ENCODE assay signal across 10 cellular contexts in the genomic region with DNA sequence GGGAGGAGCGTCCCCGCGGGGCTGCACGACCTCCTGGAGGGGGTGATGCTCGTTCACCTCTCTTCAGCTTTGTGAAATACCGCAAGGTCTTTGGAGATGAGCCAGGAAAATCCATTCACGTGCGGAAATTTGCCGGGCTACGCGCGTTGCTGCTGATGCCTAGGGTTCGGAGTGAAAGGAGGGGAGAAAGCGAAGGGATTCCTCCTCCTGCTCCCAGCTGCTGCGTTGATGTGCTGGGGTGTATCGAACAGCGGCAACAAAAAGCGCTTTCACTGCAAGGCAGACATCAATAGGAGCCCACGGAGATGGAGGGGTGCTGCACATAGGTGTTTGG. TPM values are rescaled to one million over a fixed set of nuclear protein-coding genes. Genes with fewer than 3 reads are reported as not detected.
DNase-seq lines count a peak whose midpoint lies in the region; ATAC-seq and TF ChIP-seq lines count a peak whose summit lies in the region.
"Had no signal": no experiment of that assay in that cellular context is flagged by ENCODE, and none has a peak within 500 bp of the region (broad histone marks: within the 10 kb centered on the region; RNA-seq: fewer than 3 reads in every experiment).

No MANE protein-coding gene starts in this region.

- H3K9me3 ChIP-seq in CD8-positive, alpha-beta memory T cell (ENCODE audit: low read length), result no peaks in the 10 kb centered on the region
- H3K9me3 ChIP-seq in T-helper 17 cell (ENCODE audit: control insufficient read depth, low read length, poor library complexity, severe bottlenecking), result no peaks in the 10 kb centered on the region
- no peaks in the 10 kb centered on the region for H3K9me3 ChIP-seq in psoas muscle

- intact Hi-C loops in psoas muscle (cut with DNase I), result loop anchor here in 1 of 2 donors (5.0 to 10.0 kb wide), 3 partner anchors 250 to 435 kb away; no protein-coding TSS in a partner anchor

- peak overlapping the region; percentile 32 to 85 (median 58) for H3K4me3 Mint-ChIP-seq in CD8-positive, alpha-beta memory T cell
- peak overlapping the region; percentile 89 for H3K4me3 Mint-ChIP-seq in T-helper 17 cell
- H3K4me3 Mint-ChIP-seq in glutamatergic neuron (ENCODE audit: unreplicated experiment), result peak overlapping the region; percentile 87

- H3K27ac ChIP-seq in CD8-positive, alpha-beta memory T cell (ENCODE audit: low read depth, low read length), result no peak overlapping the region
- H3K27ac ChIP-seq in psoas muscle, result no peak overlapping the region

- H3K27ac Mint-ChIP-seq in CD8-positive, alpha-beta memory T cell, result no peak overlapping the region
- H3K27ac Mint-ChIP-seq in T-helper 17 cell (no peak overlapping the region), glutamatergic neuron (ENCODE audit: unreplicated experiment) (no peak overlapping the region)

- peaks cover 4% of the 10 kb centered on the region for H3K4me1 ChIP-seq in CD8-positive, alpha-beta memory T cell (ENCODE audit: insufficient read depth, low read length)
- H3K4me1 ChIP-seq in psoas muscle, result no peaks in the 10 kb centered on the region

- peak in 1 of 5 donors; percentile 2 for DNase-seq in CD8-positive, alpha-beta memory T cell
- DNase-seq in T-helper 17 cell (no peak), glutamatergic neuron (no peak), psoas muscle (no peak), left lobe of liver (ENCODE audit: low spot score) (no peak), AG08395 (ENCODE audit: low spot score) (no peak)
- DNase-seq: MV-4-11; stimulated activated CD4-positive, alpha-beta T cell treated with anti-CD3 and anti-CD28 coated beads, Interleukin-1b, Interleukin-23, amount 100 ng/mL, for 48 hours had no signal

- CTCF ChIA-PET in CD8-positive, alpha-beta memory T cell (lab: Charles Lee), result interaction anchor here (1.1 kb wide), 1 partner anchor 436 kb away, joined by 3 read pairs; no protein-coding TSS in a partner anchor

- ATAC-seq in T-helper 17 cell (no peak), psoas muscle (no peak), GM19035 (IDR thresholded peaks at IDR 0.05; ENCODE audit: unreplicated experiment) (no peak), left lobe of liver (no peak), HG03469 (IDR thresholded peaks at IDR 0.05; ENCODE audit: unreplicated experiment) (no peak)

- no peak for TF ChIP-seq CTCF in glutamatergic neuron (IDR thresholded peaks at IDR 0.05; ENCODE audit: partially characterized antibody, unreplicated experiment)
- TF ChIP-seq CTCF in psoas muscle (IDR thresholded peaks at IDR 0.05), result no peak

- no peaks in the 10 kb centered on the region for H3K9me3 Mint-ChIP-seq in CD8-positive, alpha-beta memory T cell
- H3K9me3 Mint-ChIP-seq in glutamatergic neuron (ENCODE audit: unreplicated experiment), result peaks cover 9% of the 10 kb centered on the region

- H3K36me3 ChIP-seq in CD8-positive, alpha-beta memory T cell (ENCODE audit: insufficient read depth, low read length), result no peaks in the 10 kb centered on the region
- H3K36me3 ChIP-seq in psoas muscle (ENCODE audit: insufficient read depth in 1 of 2, low read depth in 1 of 2), result no peaks in the 10 kb centered on the region

- WGBS in psoas muscle, 3 donors, result 4 to 7% (median 6%) methylated on average over 19 of the region's 19 CpGs

- H3K27me3 Mint-ChIP-seq in CD8-positive, alpha-beta memory T cell, result peaks cover 26 to 71% of the 10 kb centered on the region in 2 donors
- H3K27me3 Mint-ChIP-seq in T-helper 17 cell, result peaks cover 70% of the 10 kb centered on the region
- peaks cover 8% of the 10 kb centered on the region for H3K27me3 Mint-ChIP-seq in glutamatergic neuron (ENCODE audit: unreplicated experiment)

- no peak overlapping the region for H3K4me3 ChIP-seq in CD8-positive, alpha-beta memory T cell (ENCODE audit: low read length)
- H3K4me3 ChIP-seq in psoas muscle, result peak overlapping the region; percentile 72

- H3K36me3 Mint-ChIP-seq in CD8-positive, alpha-beta memory T cell, result no peaks in the 10 kb centered on the region
- peaks cover 7% of the 10 kb centered on the region for H3K36me3 Mint-ChIP-seq in T-helper 17 cell (ENCODE audit: low read depth)
- H3K36me3 Mint-ChIP-seq in glutamatergic neuron (ENCODE audit: unreplicated experiment), result no peaks in the 10 kb centered on the region

- POLR2A ChIA-PET in CD8-positive, alpha-beta memory T cell (lab: Charles Lee), result no interaction called here

- peaks cover 14% of the 10 kb centered on the region for H3K27me3 ChIP-seq in CD8-positive, alpha-beta memory T cell (ENCODE audit: insufficient read depth, low read length, poor library complexity, severe bottlenecking)
- H3K27me3 ChIP-seq in psoas muscle (ENCODE audit: insufficient read depth in 3 of 3, low read length in 2 of 3), result peaks cover 0 to 44% (median 13%) of the 10 kb centered on the region in 3 donors

- peaks cover 14 to 34% (median 19%) of the 10 kb centered on the region in 3 donors for H3K4me1 Mint-ChIP-seq in CD8-positive, alpha-beta memory T cell
- H3K4me1 Mint-ChIP-seq in T-helper 17 cell (peaks cover 10% of the 10 kb centered on the region), glutamatergic neuron (ENCODE audit: low read depth, unreplicated experiment) (peaks cover 7% of the 10 kb centered on the region)

RNA-seq across cellular contexts. Expression of a gene that starts 0.4 kb away (rescaled TPM):
- total RNA-seq in CD8-positive, alpha-beta memory T cell, result not detected
- 0.22 TPM for polyA plus RNA-seq in CD8-positive, alpha-beta memory T cell
- not detected for total RNA-seq in T-helper 17 cell
- total RNA-seq in glutamatergic neuron (ENCODE audit: unreplicated experiment), result 8.1 TPM
- not detected for total RNA-seq in psoas muscle
- under 1 TPM; 0.04 to 0.14 (median 0.04) TPM for polyA plus RNA-seq in psoas muscle
- 0.05 TPM for total RNA-seq in left lobe of liver
